ENCODE assay signal across 27 cellular contexts in genomic region chr21:29430030-29430429, GRCh38.
"Had no signal": no experiment of that assay in that cellular context is flagged by ENCODE, and none has a peak within 500 bp of the region (broad histone marks: within the 10 kb centered on the region; RNA-seq: fewer than 3 reads in every experiment).

No MANE protein-coding gene starts in this region.

- DNase-seq: activated CD4-positive, alpha-beta T cell treated with anti-CD3 and anti-CD28 coated beads for 36 hours; activated CD4-positive, alpha-beta T cell treated with anti-CD3 and anti-CD28 coated beads, Interleukin-2, amount 10 ng/mL, durations not matched to agents 7 days and 5 days; activated CD4-positive, alpha-beta T cell treated with anti-CD3 and anti-CD28 coated beads, Interleukin-2, amount 50 U/mL, for 48 hours; activated CD8-positive, alpha-beta T cell treated with anti-CD3 and anti-CD28 coated beads, Interleukin-2, amount 10 ng/mL, durations not matched to agents 7 days and 5 days; activated gamma-delta T cell; activated naive CD4-positive, alpha-beta T cell treated with Interleukin-2 at 50 U/mL for 16 hours; activated T-cell treated with anti-CD3 and anti-CD28 coated beads, Interleukin-2, amount 50 U/mL, for 24 hours; adrenal gland; body of pancreas; NCI-H1092 treated with DMSO at 0.1 percent for 48 hours; NCI-H1417; NCI-H187; NCI-H2029 treated with DMSO at 0.1 percent for 48 hours; NCI-H2107; NCI-H2171; NCI-H510A; NCI-H526; NCI-H774; SHP77; T1000 had no signal

- ATAC-seq: activated CD4-positive, alpha-beta T cell treated with anti-CD3 and anti-CD28 coated beads for 36 hours; activated CD4-positive, CD25-positive, alpha-beta regulatory T cell treated with anti-CD3 and anti-CD28 coated beads, Interleukin-2, amount 50 U/mL, for 24 hours; activated CD8-positive, alpha-beta T cell treated with anti-CD3 and anti-CD28 coated beads, Interleukin-2, amount 10 ng/mL, durations not matched to agents 7 days and 5 days; activated naive CD4-positive, alpha-beta T cell treated with anti-CD3 and anti-CD28 coated beads, Interleukin-2, amount 50 U/mL, for 72 hours; body of pancreas; Panc1 had no signal

- H3K27me3 Mint-ChIP-seq: activated CD4-positive, alpha-beta T cell treated with anti-CD3 and anti-CD28 coated beads for 36 hours; activated CD4-positive, alpha-beta T cell treated with anti-CD3 and anti-CD28 coated beads, Interleukin-2, amount 10 ng/mL, durations not matched to agents 7 days and 5 days; activated T-cell treated with anti-CD3 and anti-CD28 coated beads, Interleukin-2, amount 50 U/mL, for 24 hours had no signal

- H3K4me3 ChIP-seq: adrenal gland, body of pancreas, breast epithelium, SJCRH30, SK-N-MC had no signal

- H3K9me3 Mint-ChIP-seq: activated T-cell treated with anti-CD3 and anti-CD28 coated beads, Interleukin-2, amount 50 U/mL, for 24 hours; activated T-helper 2 cell treated with anti-CD3 and anti-CD28 coated beads, Interferon-gamma antibody, Interleukin-2, Interleukin-4, amounts not matched to agents 10 μg/mL and 5 μg/mL and 100 μg/mL, durations not matched to agents 14 hours and 24 hours and 36 hours had no signal

- H3K36me3 ChIP-seq: adrenal gland, breast epithelium, SJCRH30 had no signal

- H3K27me3 ChIP-seq: adrenal gland, body of pancreas, breast epithelium, SJCRH30 had no signal

- H3K9me3 ChIP-seq: adrenal gland, body of pancreas, breast epithelium had no signal

- H3K4me1 ChIP-seq: adrenal gland, body of pancreas, breast epithelium, SJCRH30 had no signal

- H3K4me3 Mint-ChIP-seq: activated CD4-positive, alpha-beta T cell treated with anti-CD3 and anti-CD28 coated beads for 36 hours; activated CD4-positive, alpha-beta T cell treated with anti-CD3 and anti-CD28 coated beads, Interleukin-2, amount 10 ng/mL, durations not matched to agents 7 days and 5 days; activated CD8-positive, alpha-beta T cell treated with anti-CD3 and anti-CD28 coated beads, Interleukin-2, amount 10 ng/mL, durations not matched to agents 7 days and 5 days; activated T-cell treated with anti-CD3 and anti-CD28 coated beads, Interleukin-2, amount 50 U/mL, for 24 hours had no signal

- H3K27ac Mint-ChIP-seq: activated CD4-positive, alpha-beta T cell treated with anti-CD3 and anti-CD28 coated beads for 36 hours; activated CD4-positive, alpha-beta T cell treated with anti-CD3 and anti-CD28 coated beads, Interleukin-2, amount 10 ng/mL, durations not matched to agents 7 days and 5 days; activated CD8-positive, alpha-beta T cell treated with anti-CD3 and anti-CD28 coated beads, Interleukin-2, amount 10 ng/mL, durations not matched to agents 7 days and 5 days; activated naive CD4-positive, alpha-beta T cell treated with anti-CD3 and anti-CD28 coated beads, Interleukin-2, amount 50 U/mL, for 72 hours; activated T-cell treated with anti-CD3 and anti-CD28 coated beads, Interleukin-2, amount 50 U/mL, for 24 hours; activated T-helper 2 cell treated with anti-CD3 and anti-CD28 coated beads, Interferon-gamma antibody, Interleukin-2, Interleukin-4, amounts not matched to agents 10 μg/mL and 5 μg/mL and 100 μg/mL, durations not matched to agents 14 hours and 24 hours and 36 hours had no signal

- H3K27ac ChIP-seq: adrenal gland, body of pancreas, breast epithelium, SJCRH30, SK-N-MC had no signal
